1 cellular context compared by ENCODE assay signal in genomic region chr19:17847538-17848366, GRCh38.
A peak's percentile ranks its signal among the peaks of the same experiment; 100 is the strongest.
TF ChIP-seq lines count a peak whose summit lies in the region.

TSS of gene JAK3 (minus strand) at chr19:17847982. CDS start at chr19:17844417, 3,565 bp downstream.

TF ChIP-seq in HepG2, 621 proteins besides CTCF, POLR2A, EP300 and RAD21 (continued from another document and continues in another):
- peak; percentile 48; the same call in 1 of the 2 replicates for TF ChIP-seq ARID4A (CRISPR knock-in tag; IDR thresholded peaks at IDR 0.05; ENCODE audit: borderline replicate concordance)
- TF ChIP-seq MBD4 (IDR thresholded peaks at IDR 0.05; ENCODE audit: borderline replicate concordance, low read length), result no peak
- peak; percentile 60 for TF ChIP-seq HDAC1 (CRISPR knock-in tag; IDR thresholded peaks at IDR 0.05)
- TF ChIP-seq HNRNPH1 (optimal IDR thresholded peaks at IDR 0.05; ENCODE audit: low read depth, low read length), result no peak
- TF ChIP-seq ZNF30 (CRISPR knock-in tag; IDR thresholded peaks at IDR 0.05), result no peak
- peak; percentile 54; the same call in 1 of the 2 replicates for TF ChIP-seq GATAD1 (CRISPR knock-in tag; IDR thresholded peaks at IDR 0.05)
- TF ChIP-seq DNMT3B (CRISPR knock-in tag; conservative IDR thresholded peaks at IDR 0.05), result no peak
- TF ChIP-seq FOXC1 (CRISPR knock-in tag; IDR thresholded peaks at IDR 0.05; ENCODE audit: borderline replicate concordance), result peak; percentile 70; the same call in 1 of the 2 replicates
- TF ChIP-seq RXRB (CRISPR knock-in tag; IDR thresholded peaks at IDR 0.05; ENCODE audit: borderline replicate concordance), result peak; percentile 27; the same call in 1 of the 2 replicates
- no peak for TF ChIP-seq PRDM10 (CRISPR knock-in tag; IDR thresholded peaks at IDR 0.05; ENCODE audit: low read depth)
- TF ChIP-seq ZNF772 (CRISPR knock-in tag; IDR thresholded peaks at IDR 0.05), result no peak
- no peak for TF ChIP-seq SETDB1 (CRISPR knock-in tag; IDR thresholded peaks at IDR 0.05; ENCODE audit: borderline replicate concordance)
- TF ChIP-seq FOXA3 (CRISPR knock-in tag; IDR thresholded peaks at IDR 0.05), result 0 out of 2 replicates have a peak, but pooled peaks have one; percentile 8
- TF ChIP-seq, protein P1, sequence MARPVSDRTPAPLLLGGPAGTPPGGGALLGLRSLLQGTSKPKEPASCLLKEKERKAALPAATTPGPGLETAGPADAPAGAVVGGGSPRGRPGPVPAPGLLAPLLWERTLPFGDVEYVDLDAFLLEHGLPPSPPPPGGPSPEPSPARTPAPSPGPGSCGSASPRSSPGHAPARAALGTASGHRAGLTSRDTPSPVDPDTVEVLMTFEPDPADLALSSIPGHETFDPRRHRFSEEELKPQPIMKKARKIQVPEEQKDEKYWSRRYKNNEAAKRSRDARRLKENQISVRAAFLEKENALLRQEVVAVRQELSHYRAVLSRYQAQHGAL (CRISPR knock-in tag; IDR thresholded peaks at IDR 0.05; ENCODE audit: not compliant biosample characterization), result no peak
- TF ChIP-seq, protein P2, sequence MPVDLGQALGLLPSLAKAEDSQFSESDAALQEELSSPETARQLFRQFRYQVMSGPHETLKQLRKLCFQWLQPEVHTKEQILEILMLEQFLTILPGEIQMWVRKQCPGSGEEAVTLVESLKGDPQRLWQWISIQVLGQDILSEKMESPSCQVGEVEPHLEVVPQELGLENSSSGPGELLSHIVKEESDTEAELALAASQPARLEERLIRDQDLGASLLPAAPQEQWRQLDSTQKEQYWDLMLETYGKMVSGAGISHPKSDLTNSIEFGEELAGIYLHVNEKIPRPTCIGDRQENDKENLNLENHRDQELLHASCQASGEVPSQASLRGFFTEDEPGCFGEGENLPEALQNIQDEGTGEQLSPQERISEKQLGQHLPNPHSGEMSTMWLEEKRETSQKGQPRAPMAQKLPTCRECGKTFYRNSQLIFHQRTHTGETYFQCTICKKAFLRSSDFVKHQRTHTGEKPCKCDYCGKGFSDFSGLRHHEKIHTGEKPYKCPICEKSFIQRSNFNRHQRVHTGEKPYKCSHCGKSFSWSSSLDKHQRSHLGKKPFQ (CRISPR knock-in tag; IDR thresholded peaks at IDR 0.05; ENCODE audit: insufficient replicate concordance), result no peak
- no peak for TF ChIP-seq SP1 (IDR thresholded peaks at IDR 0.05)
- TF ChIP-seq SP1 (CRISPR knock-in tag; IDR thresholded peaks at IDR 0.05), result no peak
- TF ChIP-seq ZHX1 (CRISPR knock-in tag; IDR thresholded peaks at IDR 0.05; ENCODE audit: low read depth), result no peak
- TF ChIP-seq NFE2L2 (IDR thresholded peaks at IDR 0.05; ENCODE audit: low read length), result no peak
- TF ChIP-seq DZIP1 (CRISPR knock-in tag; IDR thresholded peaks at IDR 0.05), result no peak
- no peak for TF ChIP-seq ARHGAP35 (CRISPR knock-in tag; IDR thresholded peaks at IDR 0.05; ENCODE audit: borderline replicate concordance)
- TF ChIP-seq ZNF256 (CRISPR knock-in tag; conservative IDR thresholded peaks at IDR 0.05), result no peak
- peak; percentile 65 for TF ChIP-seq KAT8 (CRISPR knock-in tag; IDR thresholded peaks at IDR 0.05)
- TF ChIP-seq, protein P3, sequence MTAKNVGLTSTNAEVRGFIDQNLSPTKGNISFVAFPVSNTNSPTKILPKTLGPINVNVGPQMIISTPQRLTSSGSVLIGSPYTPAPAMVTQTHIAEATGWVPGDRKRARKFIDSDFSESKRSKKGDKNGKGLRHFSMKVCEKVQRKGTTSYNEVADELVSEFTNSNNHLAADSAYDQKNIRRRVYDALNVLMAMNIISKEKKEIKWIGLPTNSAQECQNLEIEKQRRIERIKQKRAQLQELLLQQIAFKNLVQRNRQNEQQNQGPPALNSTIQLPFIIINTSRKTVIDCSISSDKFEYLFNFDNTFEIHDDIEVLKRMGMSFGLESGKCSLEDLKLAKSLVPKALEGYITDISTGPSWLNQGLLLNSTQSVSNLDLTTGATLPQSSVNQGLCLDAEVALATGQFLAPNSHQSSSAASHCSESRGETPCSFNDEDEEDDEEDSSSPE (CRISPR knock-in tag; IDR thresholded peaks at IDR 0.05), result no peak
- no peak for TF ChIP-seq REL (CRISPR knock-in tag; conservative IDR thresholded peaks at IDR 0.05)
- TF ChIP-seq, protein P4, sequence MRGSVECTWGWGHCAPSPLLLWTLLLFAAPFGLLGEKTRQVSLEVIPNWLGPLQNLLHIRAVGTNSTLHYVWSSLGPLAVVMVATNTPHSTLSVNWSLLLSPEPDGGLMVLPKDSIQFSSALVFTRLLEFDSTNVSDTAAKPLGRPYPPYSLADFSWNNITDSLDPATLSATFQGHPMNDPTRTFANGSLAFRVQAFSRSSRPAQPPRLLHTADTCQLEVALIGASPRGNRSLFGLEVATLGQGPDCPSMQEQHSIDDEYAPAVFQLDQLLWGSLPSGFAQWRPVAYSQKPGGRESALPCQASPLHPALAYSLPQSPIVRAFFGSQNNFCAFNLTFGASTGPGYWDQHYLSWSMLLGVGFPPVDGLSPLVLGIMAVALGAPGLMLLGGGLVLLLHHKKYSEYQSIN (CRISPR knock-in tag; IDR thresholded peaks at IDR 0.05; ENCODE audit: borderline replicate concordance), result no peak
- no peak for TF ChIP-seq FOXP1 (IDR thresholded peaks at IDR 0.05)
- TF ChIP-seq FOXP1 (CRISPR knock-in tag; IDR thresholded peaks at IDR 0.05), result no peak
- no peak; the same call in 1 of the 2 replicates for TF ChIP-seq MIER3 (CRISPR knock-in tag; IDR thresholded peaks at IDR 0.05; ENCODE audit: borderline replicate concordance)
- 0 out of 2 replicates have a peak, but pooled peaks have one; percentile 31 for TF ChIP-seq ZNF343 (CRISPR knock-in tag; IDR thresholded peaks at IDR 0.05)
- no peak for TF ChIP-seq SMARCE1 (IDR thresholded peaks at IDR 0.05; ENCODE audit: borderline replicate concordance)
- no peak for TF ChIP-seq NFE2 (CRISPR knock-in tag; IDR thresholded peaks at IDR 0.05)
- no peak for TF ChIP-seq KLF11 (CRISPR knock-in tag; IDR thresholded peaks at IDR 0.05)
- peak; percentile 58 for TF ChIP-seq POLR2AphosphoS5 (IDR thresholded peaks at IDR 0.05; ENCODE audit: low read depth, low read length)
- TF ChIP-seq ZBTB7B (CRISPR knock-in tag; IDR thresholded peaks at IDR 0.05), result no peak
- no peak for TF ChIP-seq TARDBP (CRISPR knock-in tag; IDR thresholded peaks at IDR 0.05)
- TF ChIP-seq, protein P5, sequence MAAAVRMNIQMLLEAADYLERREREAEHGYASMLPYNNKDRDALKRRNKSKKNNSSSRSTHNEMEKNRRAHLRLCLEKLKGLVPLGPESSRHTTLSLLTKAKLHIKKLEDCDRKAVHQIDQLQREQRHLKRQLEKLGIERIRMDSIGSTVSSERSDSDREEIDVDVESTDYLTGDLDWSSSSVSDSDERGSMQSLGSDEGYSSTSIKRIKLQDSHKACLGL (CRISPR knock-in tag; IDR thresholded peaks at IDR 0.05), result no peak; the same call in 1 of the 2 replicates
- TF ChIP-seq PCBP2 (optimal IDR thresholded peaks at IDR 0.05; ENCODE audit: low read depth, low read length, poor library complexity, severe bottlenecking), result no peak
- no peak for TF ChIP-seq NKX3-1 (CRISPR knock-in tag; IDR thresholded peaks at IDR 0.05)
- TF ChIP-seq ZSCAN5A (CRISPR knock-in tag; IDR thresholded peaks at IDR 0.05; ENCODE audit: borderline replicate concordance), result no peak
- no peak; the same call in 1 of the 2 replicates for TF ChIP-seq NR1H2 (CRISPR knock-in tag; IDR thresholded peaks at IDR 0.05; ENCODE audit: borderline replicate concordance, low read depth)
- no peak for TF ChIP-seq ZBTB20 (CRISPR knock-in tag; IDR thresholded peaks at IDR 0.05; ENCODE audit: borderline replicate concordance, low read depth)
- no peak for TF ChIP-seq ZNF530 (CRISPR knock-in tag; IDR thresholded peaks at IDR 0.05; ENCODE audit: low read depth)
